ENCODE assay signal across 8 cellular contexts in genomic region chr12:108950991-108951739, GRCh38.
DNase-seq lines count a peak whose midpoint lies in the region; ATAC-seq and TF ChIP-seq lines count a peak whose summit lies in the region.

No MANE protein-coding gene starts in this region.

- TF ChIP-seq CTCF in GM12873 (IDR thresholded peaks at IDR 0.05; ENCODE audit: insufficient read depth, low read depth, low read length, missing control alignments): peak; percentile 87
- TF ChIP-seq CTCF in adrenal gland (IDR thresholded peaks at IDR 0.05): peak; percentile 77 to 97 (median 90)
- peak; percentile 84 for TF ChIP-seq CTCF in retinal pigment epithelial cell (conservative IDR thresholded peaks at IDR 0.05; ENCODE audit: low read depth, low read length)

- H3K4me1 ChIP-seq in adrenal gland (replicated peaks in 1 of 2): peaks cover 6 to 7% of the 10 kb centered on the region in 2 donors

- WGBS in adrenal gland, 4 donors: 18 to 23% (median 22%) methylated on average over 12 of the region's 12 CpGs

- no peak for TF ChIP-seq POLR2A in adrenal gland (IDR thresholded peaks at IDR 0.05)

- H3K27ac ChIP-seq in adrenal gland: no peak overlapping the region

- H3K4me3 ChIP-seq in adrenal gland (no peak overlapping the region), retinal pigment epithelial cell (ENCODE audit: low read length) (peak overlapping the region; percentile 22)

- no peaks in the 10 kb centered on the region for H3K9me3 ChIP-seq in adrenal gland (replicated peaks in 1 of 3)

- DNase-seq in NCI-H1105 treated with DMSO at 0.1 percent for 48 hours (lab: John Stamatoyannopoulos, UW) (peak; percentile 91), T follicular helper cell (ENCODE audit: low read depth) (peak; percentile 55), adrenal gland (peak; percentile 48 to 94 (median 73)), left ventricle myocardium superior (peak; percentile 77), retinal pigment epithelial cell (ENCODE audit: low read depth) (peak; percentile 61)

- ATAC-seq in left ventricle myocardium superior: peak; percentile 67
- no peak for ATAC-seq in HG03565 (IDR thresholded peaks at IDR 0.05; ENCODE audit: unreplicated experiment)
- no peak for ATAC-seq in GM18511 (IDR thresholded peaks at IDR 0.05; ENCODE audit: unreplicated experiment)

- intact Hi-C loops in adrenal gland (cut with DNase I): no loop called here
- intact Hi-C loops in left ventricle myocardium superior (cut with micrococcal nuclease): loop anchor here (10.0 kb wide), 1 partner anchor 386 kb away; the partner anchor contains the start of genes ISCU and SART3

- no peaks in the 10 kb centered on the region for H3K36me3 ChIP-seq in adrenal gland (replicated peaks in 1 of 2)

- no peaks in the 10 kb centered on the region for H3K27me3 ChIP-seq in adrenal gland
